ENCODE assay signal across 23 cellular contexts in the genomic region with DNA sequence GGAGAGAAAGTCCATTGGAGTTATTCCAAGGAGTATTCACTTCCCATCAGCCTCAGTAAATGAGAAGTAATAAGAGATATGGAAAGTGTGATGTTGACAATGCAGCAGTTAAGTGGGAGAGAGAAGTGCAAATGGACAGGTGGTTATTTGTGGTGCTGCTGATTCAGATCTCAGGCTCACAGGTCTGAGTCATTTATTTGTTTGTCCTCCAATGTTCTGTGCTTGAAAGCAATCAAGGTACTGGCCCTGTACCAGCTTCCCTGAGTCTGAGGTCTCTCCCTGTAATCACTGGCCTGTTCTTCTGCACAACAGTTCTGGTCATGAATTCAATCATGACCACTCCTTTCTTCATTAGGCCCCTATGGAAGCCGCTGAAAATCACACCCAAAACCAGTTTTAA.
DNase-seq lines count a peak whose midpoint lies in the region; ATAC-seq, FAIRE-seq and TF ChIP-seq lines count a peak whose summit lies in the region.
"Had no signal": no experiment of that assay in that cellular context is flagged by ENCODE, and none has a peak within 500 bp of the region (broad histone marks: within the 10 kb centered on the region; RNA-seq: fewer than 3 reads in every experiment).

No MANE protein-coding gene starts in this region.

- H3K9me3 Mint-ChIP-seq in MCF 10A (ENCODE audit: unreplicated experiment) = no peaks in the 10 kb centered on the region
- peaks cover 3% of the 10 kb centered on the region for H3K9me3 Mint-ChIP-seq in activated CD4-positive, alpha-beta T cell treated with anti-CD3 and anti-CD28 coated beads for 36 hours (ENCODE audit: low read depth)
- H3K9me3 Mint-ChIP-seq: activated CD4-positive, alpha-beta memory T cell treated with anti-CD3 and anti-CD28 coated beads for 36 hours; activated T-cell treated with anti-CD3 and anti-CD28 coated beads, Interleukin-2, amount 50 U/mL, for 24 hours; dendritic cell treated with granulocyte-macrophage colony-stimulating factor and Interleukin-4, amounts not matched to agents 40 ng/mL and 50 ng/mL, for 4 days; stimulated activated naive B cell treated with anti-CD40 and anti-IgM and Interleukin-4, amounts not matched to agents 10 μg/mL and 1 μg/mL and 100 μg/mL, for 72 hours had no signal

- H3K27me3 ChIP-seq in mammary epithelial cell (ENCODE audit: insufficient read depth, low read length) = no peaks in the 10 kb centered on the region
- H3K27me3 ChIP-seq: BLaER1 treated with 17β-estradiol and CSF1 and Interleukin-3, amounts not matched to agents 10 nM and 100 nM; tibial nerve had no signal

- CTCF ChIA-PET in MCF 10A (lab: Yijun Ruan, JAX) = interaction anchor here (0.8 to 2.2 kb wide), 5 partner anchors 10 to 36 kb away, joined by 3 to 17 read pairs (median 4); no protein-coding TSS in a partner anchor
- CTCF ChIA-PET in mammary epithelial cell (lab: Charles Lee; ENCODE audit: low non-redundant PET) = no interaction called here
- CTCF ChIA-PET in activated CD4-positive, alpha-beta T cell treated with anti-CD3 and anti-CD28 coated beads for 36 hours (lab: Charles Lee) = no interaction called here

- H3K4me2 ChIP-seq in mammary epithelial cell (ENCODE audit: insufficient read depth, low read depth, low read length) = no peak overlapping the region
- H3K4me2 ChIP-seq: BLaER1 treated with 17β-estradiol and CSF1 and Interleukin-3, amounts not matched to agents 10 nM and 100 nM had no signal

- H3K27me3 Mint-ChIP-seq in MCF 10A (ENCODE audit: insufficient read depth, unreplicated experiment) = no peaks in the 10 kb centered on the region
- peaks cover 8% of the 10 kb centered on the region for H3K27me3 Mint-ChIP-seq in activated CD4-positive, alpha-beta T cell treated with anti-CD3 and anti-CD28 coated beads for 36 hours
- H3K27me3 Mint-ChIP-seq: activated CD4-positive, alpha-beta memory T cell treated with anti-CD3 and anti-CD28 coated beads for 36 hours; activated T-cell treated with anti-CD3 and anti-CD28 coated beads, Interleukin-2, amount 50 U/mL, for 24 hours had no signal

- 78% methylated on average over 1 of the region's 1 CpG for WGBS in mammary epithelial cell (ENCODE audit: low coverage, missing lambda C conversion rate)

- no peak overlapping the region for H2AFZ ChIP-seq in mammary epithelial cell (ENCODE audit: low read depth, low read length)

- H3K9ac ChIP-seq in mammary epithelial cell (ENCODE audit: insufficient read depth, low read length) = no peak overlapping the region
- H3K9ac ChIP-seq: BLaER1 treated with 17β-estradiol and CSF1 and Interleukin-3, amounts not matched to agents 10 nM and 100 nM had no signal

- intact Hi-C loops in MCF 10A (cut with micrococcal nuclease) (no loop called here), mammary epithelial cell (cut with micrococcal nuclease) (no loop called here)
- intact Hi-C loops in activated CD4-positive, alpha-beta T cell treated with anti-CD3 and anti-CD28 coated beads for 36 hours (cut with DNase I, micrococcal nuclease) = no loop called here

- no peak overlapping the region for H3K27ac ChIP-seq in mammary epithelial cell (ENCODE audit: insufficient read depth, low read depth, low read length)
- H3K27ac ChIP-seq: BLaER1 treated with 17β-estradiol and CSF1 and Interleukin-3, amounts not matched to agents 10 nM and 100 nM; tibial nerve had no signal

- in situ Hi-C loops in mammary epithelial cell (cut with MboI; ENCODE audit: low sequenced_read_pairs in 2 of 2) = no loop called here

- TF ChIP-seq CTCF in MCF 10A (IDR thresholded peaks at IDR 0.05; ENCODE audit: unreplicated experiment) (no peak), mammary epithelial cell (conservative IDR thresholded peaks at IDR 0.05 in 1 of 2, IDR thresholded peaks at IDR 0.05 in 1 of 2; ENCODE audit: extremely low read depth in 1 of 2, insufficient read depth in 1 of 2, low read depth in 1 of 2, low read length in 2 of 2) (no peak)

- no peaks in the 10 kb centered on the region for H4K20me1 ChIP-seq in mammary epithelial cell (ENCODE audit: insufficient read depth, low read length)
- H4K20me1 ChIP-seq: BLaER1 treated with 17β-estradiol and CSF1 and Interleukin-3, amounts not matched to agents 10 nM and 100 nM had no signal

- DNase-seq in MCF 10A (ENCODE audit: unreplicated experiment) (peak; percentile 46), mammary epithelial cell (no peak), NCI-H748 (lab: John Stamatoyannopoulos, UW; ENCODE audit: unreplicated experiment) (peak; percentile 84), DMS114 treated with DMSO at 0.1 percent for 48 hours (lab: John Stamatoyannopoulos, UW; ENCODE audit: unreplicated experiment) (no peak), T-helper 2 cell (no peak)
- no peak for DNase-seq in activated CD4-positive, alpha-beta T cell treated with anti-CD3 and anti-CD28 coated beads for 36 hours
- DNase-seq: activated CD4-positive, alpha-beta memory T cell treated with anti-CD3 and anti-CD28 coated beads for 36 hours; activated T-cell treated with anti-CD3 and anti-CD28 coated beads, Interleukin-2, amount 50 U/mL, for 24 hours; DND-41; head of caudate nucleus; KG1; naive thymus-derived CD8-positive, alpha-beta T cell; NCI-H2081; stimulated activated CD4-positive, alpha-beta T cell treated with anti-CD3 and anti-CD28 coated beads, Interleukin-12 subunit alpha, Interleukin-12 subunit beta, amount 100 ng/mL, for 4 hours; stimulated activated naive B cell treated with anti-CD40 and anti-IgM and Interleukin-4, amounts not matched to agents 10 μg/mL and 1 μg/mL and 100 μg/mL, for 72 hours had no signal

- dilution Hi-C loops in mammary epithelial cell (cut with HindIII; ENCODE audit: low sequenced_read_pairs) = loop anchor here (5.0 kb wide), 1 partner anchor 99 kb away; no protein-coding TSS in a partner anchor

- no peak for ATAC-seq in activated CD4-positive, alpha-beta T cell treated with anti-CD3 and anti-CD28 coated beads for 36 hours
- no peak for ATAC-seq in HG02571 (IDR thresholded peaks at IDR 0.05; ENCODE audit: unreplicated experiment)
- ATAC-seq: activated naive CD4-positive, alpha-beta T cell treated with anti-CD3 and anti-CD28 coated beads, Interleukin-2, amount 50 U/mL, for 72 hours; naive thymus-derived CD8-positive, alpha-beta T cell; Panc1; stimulated activated naive B cell treated with anti-CD40 and anti-IgM and Interleukin-4, amounts not matched to agents 10 μg/mL and 1 μg/mL and 100 μg/mL, for 72 hours had no signal

- no peak overlapping the region for H3K4me3 Mint-ChIP-seq in MCF 10A (ENCODE audit: unreplicated experiment)
- H3K4me3 Mint-ChIP-seq in activated CD4-positive, alpha-beta T cell treated with anti-CD3 and anti-CD28 coated beads for 36 hours = no peak overlapping the region
- H3K4me3 Mint-ChIP-seq: activated CD4-positive, alpha-beta memory T cell treated with anti-CD3 and anti-CD28 coated beads for 36 hours; activated T-cell treated with anti-CD3 and anti-CD28 coated beads, Interleukin-2, amount 50 U/mL, for 24 hours; dendritic cell treated with granulocyte-macrophage colony-stimulating factor and Interleukin-4, amounts not matched to agents 40 ng/mL and 50 ng/mL, for 4 days; naive thymus-derived CD8-positive, alpha-beta T cell; stimulated activated naive B cell treated with anti-CD40 and anti-IgM and Interleukin-4, amounts not matched to agents 10 μg/mL and 1 μg/mL and 100 μg/mL, for 72 hours had no signal

- H3K36me3 ChIP-seq in mammary epithelial cell (ENCODE audit: insufficient read depth, low read length) = no peaks in the 10 kb centered on the region
- H3K36me3 ChIP-seq: BLaER1 treated with 17β-estradiol and CSF1 and Interleukin-3, amounts not matched to agents 10 nM and 100 nM; tibial nerve had no signal

- BruUV-seq in MCF 10A (replicated peaks; lab: Mats Ljungman, UMichigan) = no TSS peak
- no TSS peak for BruUV-seq in mammary epithelial cell (replicated peaks; lab: Mats Ljungman, UMichigan)

- POLR2A ChIA-PET in MCF 10A (lab: Yijun Ruan, JAX) = interaction anchor here (0.6 to 1.8 kb wide), 4 partner anchors 11 to 38 kb away, joined by 3 to 8 read pairs (median 4); no protein-coding TSS in a partner anchor
- POLR2A ChIA-PET in activated CD4-positive, alpha-beta T cell treated with anti-CD3 and anti-CD28 coated beads for 36 hours (lab: Charles Lee) = no interaction called here

- peaks cover 21% of the 10 kb centered on the region for H3K4me1 Mint-ChIP-seq in MCF 10A (ENCODE audit: insufficient read depth, unreplicated experiment)
- H3K4me1 Mint-ChIP-seq in activated CD4-positive, alpha-beta T cell treated with anti-CD3 and anti-CD28 coated beads for 36 hours = no peaks in the 10 kb centered on the region
- H3K4me1 Mint-ChIP-seq: naive thymus-derived CD8-positive, alpha-beta T cell; stimulated activated naive B cell treated with anti-CD40 and anti-IgM and Interleukin-4, amounts not matched to agents 10 μg/mL and 1 μg/mL and 100 μg/mL, for 72 hours had no signal

- H3K9me3 ChIP-seq in mammary epithelial cell (replicated peaks; ENCODE audit: insufficient read depth, low read length) = no peaks in the 10 kb centered on the region
- H3K9me3 ChIP-seq: BLaER1 treated with 17β-estradiol and CSF1 and Interleukin-3, amounts not matched to agents 10 nM and 100 nM; tibial nerve had no signal

- no peaks in the 10 kb centered on the region for H3K4me1 ChIP-seq in mammary epithelial cell (ENCODE audit: insufficient read depth, low read length)
- H3K4me1 ChIP-seq: tibial nerve had no signal

- H3K27ac Mint-ChIP-seq in MCF 10A (ENCODE audit: low read depth, unreplicated experiment) = peak overlapping the region; percentile 72
- no peak overlapping the region for H3K27ac Mint-ChIP-seq in activated CD4-positive, alpha-beta T cell treated with anti-CD3 and anti-CD28 coated beads for 36 hours
- H3K27ac Mint-ChIP-seq: activated CD4-positive, alpha-beta memory T cell treated with anti-CD3 and anti-CD28 coated beads for 36 hours; activated naive CD4-positive, alpha-beta T cell treated with anti-CD3 and anti-CD28 coated beads, Interleukin-2, amount 50 U/mL, for 72 hours; activated T-cell treated with anti-CD3 and anti-CD28 coated beads, Interleukin-2, amount 50 U/mL, for 24 hours; dendritic cell treated with granulocyte-macrophage colony-stimulating factor and Interleukin-4, amounts not matched to agents 40 ng/mL and 50 ng/mL, for 4 days; naive thymus-derived CD8-positive, alpha-beta T cell; stimulated activated naive B cell treated with anti-CD40 and anti-IgM and Interleukin-4, amounts not matched to agents 10 μg/mL and 1 μg/mL and 100 μg/mL, for 72 hours had no signal

- FAIRE-seq in islet of Langerhans (lab: Jason Lieb, UNC) = peak; percentile 100
- FAIRE-seq: A204.1 had no signal

- no peaks in the 10 kb centered on the region for H3K79me2 ChIP-seq in mammary epithelial cell (ENCODE audit: insufficient read depth, low read length)

- H3K36me3 Mint-ChIP-seq in MCF 10A (ENCODE audit: insufficient read depth, unreplicated experiment) = no peaks in the 10 kb centered on the region
- H3K36me3 Mint-ChIP-seq in activated CD4-positive, alpha-beta T cell treated with anti-CD3 and anti-CD28 coated beads for 36 hours (ENCODE audit: low read depth) = no peaks in the 10 kb centered on the region
- H3K36me3 Mint-ChIP-seq: activated CD4-positive, alpha-beta memory T cell treated with anti-CD3 and anti-CD28 coated beads for 36 hours; naive thymus-derived CD8-positive, alpha-beta T cell; stimulated activated naive B cell treated with anti-CD40 and anti-IgM and Interleukin-4, amounts not matched to agents 10 μg/mL and 1 μg/mL and 100 μg/mL, for 72 hours had no signal

- no peak overlapping the region for H3K4me3 ChIP-seq in mammary epithelial cell (replicated peaks in 1 of 3; ENCODE audit: insufficient read depth in 1 of 3, low read depth in 2 of 3, low read length in 3 of 3)
- H3K4me3 ChIP-seq: BLaER1 treated with 17β-estradiol and CSF1 and Interleukin-3, amounts not matched to agents 10 nM and 100 nM; tibial nerve had no signal

Comparison
In these comparisons a context has a peak if more than half of its experiments do, and no peak if none do; other contexts are left out.
1. DNase-seq: peak in MCF 10A (single experiment) and NCI-H748 (single experiment); none in mammary epithelial cell (single experiment), DMS114 treated with DMSO at 0.1 percent for 48 hours (single experiment), T-helper 2 cell (0 of 5) and activated CD4-positive, alpha-beta T cell treated with anti-CD3 and anti-CD28 coated beads for 36 hours (single experiment).